10 cellular contexts compared by ENCODE assay signal in genomic region chr20:49700411-49701185, GRCh38. TPM values are rescaled to one million over a fixed set of nuclear protein-coding genes. Genes with fewer than 3 reads are reported as not detected.
A peak's percentile ranks its signal among the peaks of the same experiment; 100 is the strongest.
DNase-seq lines count a peak whose midpoint lies in the region; ATAC-seq and TF ChIP-seq lines count a peak whose summit lies in the region.
"Had no signal": no experiment of that assay in that cellular context is flagged by ENCODE, and none has a peak within 500 bp of the region (broad histone marks: within the 10 kb centered on the region; RNA-seq: fewer than 3 reads in every experiment).

No MANE protein-coding gene starts in this region.

- no peaks in the 10 kb centered on the region for H3K27me3 Mint-ChIP-seq in activated T-cell treated with anti-CD3 and anti-CD28 coated beads, Interleukin-2, amount 50 U/mL, for 24 hours

- no peak overlapping the region for H3K4me3 ChIP-seq in upper lobe of left lung
- H3K4me3 ChIP-seq: body of pancreas had no signal

- no peaks in the 10 kb centered on the region for H3K36me3 ChIP-seq in upper lobe of left lung

- no peaks in the 10 kb centered on the region for H3K9me3 ChIP-seq in upper lobe of left lung
- H3K9me3 ChIP-seq: body of pancreas had no signal

- H3K4me3 Mint-ChIP-seq in activated T-cell treated with anti-CD3 and anti-CD28 coated beads, Interleukin-2, amount 50 U/mL, for 24 hours = no peak overlapping the region

- ATAC-seq in upper lobe of left lung (ENCODE audit: low FRiP score in 2 of 2) (peak in 1 of 2 donors; percentile 88), HG03097 (IDR thresholded peaks at IDR 0.05; ENCODE audit: low FRiP score, unreplicated experiment) (no peak), HG03135 (IDR thresholded peaks at IDR 0.05; ENCODE audit: unreplicated experiment) (no peak)
- ATAC-seq: body of pancreas had no signal

- 57 to 61% methylated on average over 7 of the region's 7 CpGs for WGBS in upper lobe of left lung, 2 donors

- H3K27ac Mint-ChIP-seq in activated T-cell treated with anti-CD3 and anti-CD28 coated beads, Interleukin-2, amount 50 U/mL, for 24 hours = peak overlapping the region; percentile 83

- TF ChIP-seq CTCF in upper lobe of left lung (IDR thresholded peaks at IDR 0.05) = no peak

- H3K27me3 ChIP-seq in upper lobe of left lung = no peaks in the 10 kb centered on the region
- H3K27me3 ChIP-seq: body of pancreas had no signal

- peak overlapping the region in 3 of 4 donors; percentile 30 to 68 (median 50) for H3K27ac ChIP-seq in upper lobe of left lung

- no peak for DNase-seq in activated T-cell treated with anti-CD3 and anti-CD28 coated beads, Interleukin-2, amount 50 U/mL, for 24 hours
- DNase-seq in activated T-cell treated with anti-CD3 and anti-CD28 coated beads, Interleukin-2, amount 50 U/mL, for 48 hours = no peak
- DNase-seq in SW480 (ENCODE audit: low spot score) (peak; percentile 98), fibroblast of the conjunctiva (ENCODE audit: low read depth) (peak; percentile 68), upper lobe of left lung (no peak), T-helper 1 cell (no peak)
- DNase-seq: DND-41 had no signal

- H3K36me3 Mint-ChIP-seq in activated T-cell treated with anti-CD3 and anti-CD28 coated beads, Interleukin-2, amount 50 U/mL, for 24 hours (ENCODE audit: low read depth) = peaks cover 30% of the 10 kb centered on the region

- H3K9me3 Mint-ChIP-seq in activated T-cell treated with anti-CD3 and anti-CD28 coated beads, Interleukin-2, amount 50 U/mL, for 24 hours = no peaks in the 10 kb centered on the region

- no peak for TF ChIP-seq POLR2A in upper lobe of left lung (IDR thresholded peaks at IDR 0.05)

- TF ChIP-seq EP300 in upper lobe of left lung (IDR thresholded peaks at IDR 0.05) = no peak

- H3K4me1 Mint-ChIP-seq in activated T-cell treated with anti-CD3 and anti-CD28 coated beads, Interleukin-2, amount 50 U/mL, for 24 hours (ENCODE audit: low read depth) = peaks cover 80% of the 10 kb centered on the region

- H3K4me1 ChIP-seq in upper lobe of left lung = peaks cover 62 to 82% (median 73%) of the 10 kb centered on the region in 4 donors

RNA-seq across cellular contexts. Expression of gene B4GALT5, which starts 13.1 kb away (rescaled TPM):
- 10 to 100 TPM; 16.2 to 49.0 (median 36.7) TPM for total RNA-seq in upper lobe of left lung

Comparison
In these comparisons a context has a peak if more than half of its experiments do, and no peak if none do; other contexts are left out.
1. DNase-seq: peak in SW480 (single experiment) and fibroblast of the conjunctiva (single experiment); none in activated T-cell treated with anti-CD3 and anti-CD28 coated beads, Interleukin-2, amount 50 U/mL, for 24 hours (single experiment), activated T-cell treated with anti-CD3 and anti-CD28 coated beads, Interleukin-2, amount 50 U/mL, for 48 hours (0 of 2), upper lobe of left lung (0 of 2) and T-helper 1 cell (0 of 5).